In the genomic region with DNA sequence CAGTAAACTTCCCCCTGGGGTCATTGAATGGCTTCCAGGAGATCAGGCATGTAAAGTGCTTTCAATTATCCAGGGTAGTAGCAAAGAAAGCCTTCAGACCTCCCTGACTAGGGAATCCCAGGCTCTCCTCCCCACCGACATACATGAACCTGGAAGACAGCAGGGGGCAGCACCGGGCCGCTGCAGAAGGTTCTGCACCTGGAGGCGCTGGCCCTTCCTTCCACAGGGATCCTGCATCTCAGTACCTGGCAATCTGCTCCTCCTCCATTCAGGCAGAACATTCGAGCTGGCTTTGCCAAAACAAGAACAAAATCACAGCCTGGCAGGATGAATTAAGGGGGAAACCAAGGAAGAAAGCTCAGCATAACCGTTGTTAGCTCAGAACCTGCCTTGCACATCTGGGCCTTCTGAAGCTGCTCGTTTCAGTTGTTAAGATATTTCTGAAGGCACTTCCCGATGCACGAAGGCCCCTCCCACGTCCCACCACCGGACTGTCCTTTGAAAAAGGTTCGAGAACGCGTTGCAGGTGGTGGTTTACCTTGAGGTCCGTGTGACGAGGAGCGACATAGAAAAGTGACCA, we compare ENCODE assay signal across 9 cellular contexts.
DNase-seq lines count a peak whose midpoint lies in the region; ATAC-seq and TF ChIP-seq lines count a peak whose summit lies in the region.
"Had no signal": no experiment of that assay in that cellular context is flagged by ENCODE, and none has a peak within 500 bp of the region (broad histone marks: within the 10 kb centered on the region; RNA-seq: fewer than 3 reads in every experiment).

No MANE protein-coding gene starts in this region.

- H3K27me3 Mint-ChIP-seq in glutamatergic neuron (ENCODE audit: unreplicated experiment) = no peaks in the 10 kb centered on the region

- no peaks in the 10 kb centered on the region for H3K9me3 Mint-ChIP-seq in glutamatergic neuron (ENCODE audit: unreplicated experiment)

- no peaks in the 10 kb centered on the region for H3K27me3 ChIP-seq in HAP-1 (ENCODE audit: low read depth)
- peaks cover 4% of the 10 kb centered on the region; the same call in 1 of the 2 replicates for H3K27me3 ChIP-seq in SJSA1 (replicated peaks)
- no peaks in the 10 kb centered on the region for H3K27me3 ChIP-seq in testis

- intact Hi-C loops in testis (cut with DNase I; ENCODE audit: low total_unique reads) = no loop called here

- ATAC-seq in HG02970 (IDR thresholded peaks at IDR 0.05; ENCODE audit: low FRiP score, unreplicated experiment) (no peak), GM18870 (IDR thresholded peaks at IDR 0.05; ENCODE audit: unreplicated experiment) (no peak)

- H3K4me1 ChIP-seq in HAP-1 = no peaks in the 10 kb centered on the region
- no peaks in the 10 kb centered on the region for H3K4me1 ChIP-seq in SJSA1 (replicated peaks)
- H3K4me1 ChIP-seq in testis = peaks cover 16% of the 10 kb centered on the region

- in situ Hi-C loops in HAP-1 (cut with MboI; ENCODE audit: low sequenced_read_pairs) = loop anchor here (10.0 kb wide), 1 partner anchor 614 kb away; no protein-coding TSS in a partner anchor

- H3K36me3 ChIP-seq in HAP-1 (replicated peaks) (no peaks in the 10 kb centered on the region), SJSA1 (no peaks in the 10 kb centered on the region), testis (ENCODE audit: low read depth, missing control alignments) (no peaks in the 10 kb centered on the region)
- H3K36me3 ChIP-seq: thoracic aorta had no signal

- H3K36me3 Mint-ChIP-seq in glutamatergic neuron (ENCODE audit: unreplicated experiment) = no peaks in the 10 kb centered on the region

- peak; percentile 44 for DNase-seq in COLO829 (ENCODE audit: low spot score)
- DNase-seq in HAP-1 (ENCODE audit: low spot score in 2 of 2) = peak; percentile 38 to 86
- DNase-seq in SJSA1 (ENCODE audit: low read depth in 1 of 2, low spot score in 2 of 2) = peak; percentile 21 to 54
- DNase-seq in glutamatergic neuron = peak; percentile 86
- DNase-seq in testis = peak; percentile 82
- no peak for DNase-seq in DMS153 (lab: John Stamatoyannopoulos, UW)

- no peak overlapping the region for H3K4me3 ChIP-seq in HAP-1
- H3K4me3 ChIP-seq in SJSA1 = no peak overlapping the region
- H3K4me3 ChIP-seq in testis = no peak overlapping the region
- H3K4me3 ChIP-seq: thoracic aorta had no signal

- H3K9me3 ChIP-seq in HAP-1 (no peaks in the 10 kb centered on the region), SJSA1 (replicated peaks) (no peaks in the 10 kb centered on the region), testis (no peaks in the 10 kb centered on the region)
- H3K9me3 ChIP-seq: thoracic aorta had no signal

- TF ChIP-seq CTCF in glutamatergic neuron (IDR thresholded peaks at IDR 0.05; ENCODE audit: partially characterized antibody, unreplicated experiment) (peak; percentile 77), testis (IDR thresholded peaks at IDR 0.05) (peak; percentile 34 to 54 (median 45))

- H3K4me3 Mint-ChIP-seq in glutamatergic neuron (ENCODE audit: unreplicated experiment) = no peak overlapping the region

- H3K27ac Mint-ChIP-seq in glutamatergic neuron (ENCODE audit: unreplicated experiment) = no peak overlapping the region

- no peak for TF ChIP-seq POLR2A in testis (IDR thresholded peaks at IDR 0.05)

- 76% methylated on average over 15 to 17 of the region's 17 CpGs for WGBS in testis, 2 donors

- H3K4me1 Mint-ChIP-seq in glutamatergic neuron (ENCODE audit: low read depth, unreplicated experiment) = peaks cover 4% of the 10 kb centered on the region

- H3K27ac ChIP-seq in SJSA1 (no peak overlapping the region), testis (no peak overlapping the region)
- H3K27ac ChIP-seq: thoracic aorta had no signal
